Comparison of ENCODE assay signal across 1 cellular context in the genomic region with DNA sequence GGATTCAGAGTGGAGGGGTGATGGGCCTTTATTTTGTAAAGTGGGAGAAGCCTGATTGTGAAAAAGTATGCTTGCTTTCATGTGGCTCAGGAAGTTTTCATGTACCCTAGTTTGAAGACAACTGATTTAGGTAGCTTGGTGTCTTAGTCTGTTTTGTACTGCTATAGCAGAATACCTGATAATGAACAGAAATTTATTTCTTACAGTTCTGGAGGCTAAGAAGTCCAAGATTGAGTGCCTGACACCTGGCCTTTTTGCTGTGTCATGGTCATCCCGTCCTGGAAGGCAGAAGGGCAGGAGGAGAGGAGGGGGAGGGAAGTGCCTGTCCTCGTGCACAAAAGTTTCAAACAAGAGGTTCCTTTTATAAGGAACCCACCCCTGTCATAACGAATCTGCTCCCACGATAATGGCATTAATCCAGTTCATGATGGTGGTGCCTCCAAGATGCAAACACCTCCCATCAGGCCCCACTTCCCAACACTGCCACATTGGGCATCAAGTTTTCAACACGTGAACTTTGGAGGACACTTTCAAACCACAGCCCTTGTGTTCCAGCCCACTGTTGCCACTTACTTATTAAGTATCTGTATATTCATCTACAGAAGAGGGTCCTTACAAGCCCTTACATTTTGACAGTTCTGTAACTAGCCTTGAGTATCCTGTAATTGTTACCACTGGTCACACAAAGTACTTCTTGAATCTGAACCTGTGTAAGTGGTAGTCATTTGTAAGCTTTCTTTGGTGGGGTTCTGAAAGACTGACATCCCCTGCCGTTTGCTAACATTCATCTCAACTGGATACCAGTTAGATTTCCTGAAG.
TF ChIP-seq lines count a peak whose summit lies in the region.

No MANE protein-coding gene starts in this region.

TF ChIP-seq in K562, 482 proteins besides CTCF, POLR2A, EP300 and RAD21 (continued from another document and continues in another):
- TF ChIP-seq, protein P1, sequence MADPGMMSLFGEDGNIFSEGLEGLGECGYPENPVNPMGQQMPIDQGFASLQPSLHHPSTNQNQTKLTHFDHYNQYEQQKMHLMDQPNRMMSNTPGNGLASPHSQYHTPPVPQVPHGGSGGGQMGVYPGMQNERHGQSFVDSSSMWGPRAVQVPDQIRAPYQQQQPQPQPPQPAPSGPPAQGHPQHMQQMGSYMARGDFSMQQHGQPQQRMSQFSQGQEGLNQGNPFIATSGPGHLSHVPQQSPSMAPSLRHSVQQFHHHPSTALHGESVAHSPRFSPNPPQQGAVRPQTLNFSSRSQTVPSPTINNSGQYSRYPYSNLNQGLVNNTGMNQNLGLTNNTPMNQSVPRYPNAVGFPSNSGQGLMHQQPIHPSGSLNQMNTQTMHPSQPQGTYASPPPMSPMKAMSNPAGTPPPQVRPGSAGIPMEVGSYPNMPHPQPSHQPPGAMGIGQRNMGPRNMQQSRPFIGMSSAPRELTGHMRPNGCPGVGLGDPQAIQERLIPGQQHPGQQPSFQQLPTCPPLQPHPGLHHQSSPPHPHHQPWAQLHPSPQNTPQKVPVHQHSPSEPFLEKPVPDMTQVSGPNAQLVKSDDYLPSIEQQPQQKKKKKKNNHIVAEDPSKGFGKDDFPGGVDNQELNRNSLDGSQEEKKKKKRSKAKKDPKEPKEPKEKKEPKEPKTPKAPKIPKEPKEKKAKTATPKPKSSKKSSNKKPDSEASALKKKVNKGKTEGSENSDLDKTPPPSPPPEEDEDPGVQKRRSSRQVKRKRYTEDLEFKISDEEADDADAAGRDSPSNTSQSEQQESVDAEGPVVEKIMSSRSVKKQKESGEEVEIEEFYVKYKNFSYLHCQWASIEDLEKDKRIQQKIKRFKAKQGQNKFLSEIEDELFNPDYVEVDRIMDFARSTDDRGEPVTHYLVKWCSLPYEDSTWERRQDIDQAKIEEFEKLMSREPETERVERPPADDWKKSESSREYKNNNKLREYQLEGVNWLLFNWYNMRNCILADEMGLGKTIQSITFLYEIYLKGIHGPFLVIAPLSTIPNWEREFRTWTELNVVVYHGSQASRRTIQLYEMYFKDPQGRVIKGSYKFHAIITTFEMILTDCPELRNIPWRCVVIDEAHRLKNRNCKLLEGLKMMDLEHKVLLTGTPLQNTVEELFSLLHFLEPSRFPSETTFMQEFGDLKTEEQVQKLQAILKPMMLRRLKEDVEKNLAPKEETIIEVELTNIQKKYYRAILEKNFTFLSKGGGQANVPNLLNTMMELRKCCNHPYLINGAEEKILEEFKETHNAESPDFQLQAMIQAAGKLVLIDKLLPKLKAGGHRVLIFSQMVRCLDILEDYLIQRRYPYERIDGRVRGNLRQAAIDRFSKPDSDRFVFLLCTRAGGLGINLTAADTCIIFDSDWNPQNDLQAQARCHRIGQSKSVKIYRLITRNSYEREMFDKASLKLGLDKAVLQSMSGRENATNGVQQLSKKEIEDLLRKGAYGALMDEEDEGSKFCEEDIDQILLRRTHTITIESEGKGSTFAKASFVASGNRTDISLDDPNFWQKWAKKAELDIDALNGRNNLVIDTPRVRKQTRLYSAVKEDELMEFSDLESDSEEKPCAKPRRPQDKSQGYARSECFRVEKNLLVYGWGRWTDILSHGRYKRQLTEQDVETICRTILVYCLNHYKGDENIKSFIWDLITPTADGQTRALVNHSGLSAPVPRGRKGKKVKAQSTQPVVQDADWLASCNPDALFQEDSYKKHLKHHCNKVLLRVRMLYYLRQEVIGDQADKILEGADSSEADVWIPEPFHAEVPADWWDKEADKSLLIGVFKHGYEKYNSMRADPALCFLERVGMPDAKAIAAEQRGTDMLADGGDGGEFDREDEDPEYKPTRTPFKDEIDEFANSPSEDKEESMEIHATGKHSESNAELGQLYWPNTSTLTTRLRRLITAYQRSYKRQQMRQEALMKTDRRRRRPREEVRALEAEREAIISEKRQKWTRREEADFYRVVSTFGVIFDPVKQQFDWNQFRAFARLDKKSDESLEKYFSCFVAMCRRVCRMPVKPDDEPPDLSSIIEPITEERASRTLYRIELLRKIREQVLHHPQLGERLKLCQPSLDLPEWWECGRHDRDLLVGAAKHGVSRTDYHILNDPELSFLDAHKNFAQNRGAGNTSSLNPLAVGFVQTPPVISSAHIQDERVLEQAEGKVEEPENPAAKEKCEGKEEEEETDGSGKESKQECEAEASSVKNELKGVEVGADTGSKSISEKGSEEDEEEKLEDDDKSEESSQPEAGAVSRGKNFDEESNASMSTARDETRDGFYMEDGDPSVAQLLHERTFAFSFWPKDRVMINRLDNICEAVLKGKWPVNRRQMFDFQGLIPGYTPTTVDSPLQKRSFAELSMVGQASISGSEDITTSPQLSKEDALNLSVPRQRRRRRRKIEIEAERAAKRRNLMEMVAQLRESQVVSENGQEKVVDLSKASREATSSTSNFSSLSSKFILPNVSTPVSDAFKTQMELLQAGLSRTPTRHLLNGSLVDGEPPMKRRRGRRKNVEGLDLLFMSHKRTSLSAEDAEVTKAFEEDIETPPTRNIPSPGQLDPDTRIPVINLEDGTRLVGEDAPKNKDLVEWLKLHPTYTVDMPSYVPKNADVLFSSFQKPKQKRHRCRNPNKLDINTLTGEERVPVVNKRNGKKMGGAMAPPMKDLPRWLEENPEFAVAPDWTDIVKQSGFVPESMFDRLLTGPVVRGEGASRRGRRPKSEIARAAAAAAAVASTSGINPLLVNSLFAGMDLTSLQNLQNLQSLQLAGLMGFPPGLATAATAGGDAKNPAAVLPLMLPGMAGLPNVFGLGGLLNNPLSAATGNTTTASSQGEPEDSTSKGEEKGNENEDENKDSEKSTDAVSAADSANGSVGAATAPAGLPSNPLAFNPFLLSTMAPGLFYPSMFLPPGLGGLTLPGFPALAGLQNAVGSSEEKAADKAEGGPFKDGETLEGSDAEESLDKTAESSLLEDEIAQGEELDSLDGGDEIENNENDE (IDR thresholded peaks at IDR 0.05; ENCODE audit: low read depth, low read length): no peak
- TF ChIP-seq, protein P2, sequence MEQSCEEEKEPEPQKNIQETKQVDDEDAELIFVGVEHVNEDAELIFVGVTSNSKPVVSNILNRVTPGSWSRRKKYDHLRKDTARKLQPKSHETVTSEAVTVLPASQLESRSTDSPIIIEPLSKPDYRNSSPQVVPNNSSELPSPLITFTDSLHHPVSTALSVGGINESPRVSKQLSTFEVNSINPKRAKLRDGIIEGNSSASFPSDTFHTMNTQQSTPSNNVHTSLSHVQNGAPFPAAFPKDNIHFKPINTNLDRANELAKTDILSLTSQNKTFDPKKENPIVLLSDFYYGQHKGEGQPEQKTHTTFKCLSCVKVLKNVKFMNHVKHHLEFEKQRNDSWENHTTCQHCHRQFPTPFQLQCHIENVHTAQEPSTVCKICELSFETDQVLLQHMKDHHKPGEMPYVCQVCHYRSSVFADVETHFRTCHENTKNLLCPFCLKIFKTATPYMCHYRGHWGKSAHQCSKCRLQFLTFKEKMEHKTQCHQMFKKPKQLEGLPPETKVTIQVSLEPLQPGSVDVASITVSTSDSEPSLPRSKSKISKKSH (CRISPR knock-in tag; IDR thresholded peaks at IDR 0.05): no peak
- TF ChIP-seq NR2C1 (IDR thresholded peaks at IDR 0.05) (peak; percentile 38; the same call in 1 of the 2 replicates), NR2C1 (tag; IDR thresholded peaks at IDR 0.05) (no peak), ZEB2 (IDR thresholded peaks at IDR 0.05) (peak; percentile 64; the same call in 1 of the 2 replicates), TBL1XR1 (IDR thresholded peaks at IDR 0.05; ENCODE audit: low read length in 2 of 2) (no peak), HLTF (IDR thresholded peaks at IDR 0.05) (no peak), ZNF586 (CRISPR knock-in tag; conservative IDR thresholded peaks at IDR 0.05) (no peak), ZNF717 (CRISPR knock-in tag; IDR thresholded peaks at IDR 0.05) (no peak), CTBP1 (IDR thresholded peaks at IDR 0.05; ENCODE audit: borderline replicate concordance) (peak; percentile 79), BRD9 (IDR thresholded peaks at IDR 0.05; ENCODE audit: low read depth, partially characterized antibody) (peak; percentile 57), MYC (IDR thresholded peaks at IDR 0.05; ENCODE audit: low read depth, low read length) (peak; percentile 82), MYC (CRISPR knock-in tag; IDR thresholded peaks at IDR 0.05; ENCODE audit: borderline replicate concordance, low read depth) (no peak), CXXC5 (CRISPR knock-in tag; IDR thresholded peaks at IDR 0.05) (peak; percentile 45), JUND (IDR thresholded peaks at IDR 0.05; ENCODE audit: borderline replicate concordance, low read depth, low read length) (peak; percentile 59; the same call in 1 of the 2 replicates), JUND (tag; IDR thresholded peaks at IDR 0.05; ENCODE audit: borderline replicate concordance, low read depth, low read length) (peak; percentile 62; the same call in 1 of the 3 replicates), GATA2 (CRISPR knock-in tag; IDR thresholded peaks at IDR 0.05) (no peak), CBFA2T3 (IDR thresholded peaks at IDR 0.05) (peak; percentile 64), NEUROD1 (IDR thresholded peaks at IDR 0.05; ENCODE audit: borderline replicate concordance, low read depth, low read length, partially characterized antibody) (no peak), XRCC3 (IDR thresholded peaks at IDR 0.05) (no peak), RBBP5 (IDR thresholded peaks at IDR 0.05; ENCODE audit: borderline replicate concordance, insufficient read depth, low read length, poor library complexity, severe bottlenecking) (no peak), HDAC1 (IDR thresholded peaks at IDR 0.05) (peak in 1 of 2 experiments; percentile 78; a peak in 2 of 4 replicates), RBFOX2 (IDR thresholded peaks at IDR 0.05; ENCODE audit: low read depth, low read length) (no peak), GTF2E2 (tag; IDR thresholded peaks at IDR 0.05) (no peak), MBD2 (IDR thresholded peaks at IDR 0.05; ENCODE audit: borderline replicate concordance, low read depth) (no peak), GABPA (tag; conservative IDR thresholded peaks at IDR 0.05; ENCODE audit: low read depth) (no peak), KLF10 (CRISPR knock-in tag; IDR thresholded peaks at IDR 0.05) (no peak), GTF2A2 (tag; IDR thresholded peaks at IDR 0.05) (no peak), ETV1 (tag; conservative IDR thresholded peaks at IDR 0.05; ENCODE audit: low read depth) (peak; percentile 40; the same call in 1 of the 2 replicates), SP1 (CRISPR knock-in tag; IDR thresholded peaks at IDR 0.05) (no peak), RB1 (IDR thresholded peaks at IDR 0.05; ENCODE audit: low read depth) (peak; percentile 36; the same call in 1 of the 2 replicates), CBFA2T2 (conservative IDR thresholded peaks at IDR 0.05) (peak; percentile 57)
- TF ChIP-seq, protein P3, sequence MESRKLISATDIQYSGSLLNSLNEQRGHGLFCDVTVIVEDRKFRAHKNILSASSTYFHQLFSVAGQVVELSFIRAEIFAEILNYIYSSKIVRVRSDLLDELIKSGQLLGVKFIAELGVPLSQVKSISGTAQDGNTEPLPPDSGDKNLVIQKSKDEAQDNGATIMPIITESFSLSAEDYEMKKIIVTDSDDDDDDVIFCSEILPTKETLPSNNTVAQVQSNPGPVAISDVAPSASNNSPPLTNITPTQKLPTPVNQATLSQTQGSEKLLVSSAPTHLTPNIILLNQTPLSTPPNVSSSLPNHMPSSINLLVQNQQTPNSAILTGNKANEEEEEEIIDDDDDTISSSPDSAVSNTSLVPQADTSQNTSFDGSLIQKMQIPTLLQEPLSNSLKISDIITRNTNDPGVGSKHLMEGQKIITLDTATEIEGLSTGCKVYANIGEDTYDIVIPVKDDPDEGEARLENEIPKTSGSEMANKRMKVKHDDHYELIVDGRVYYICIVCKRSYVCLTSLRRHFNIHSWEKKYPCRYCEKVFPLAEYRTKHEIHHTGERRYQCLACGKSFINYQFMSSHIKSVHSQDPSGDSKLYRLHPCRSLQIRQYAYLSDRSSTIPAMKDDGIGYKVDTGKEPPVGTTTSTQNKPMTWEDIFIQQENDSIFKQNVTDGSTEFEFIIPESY (CRISPR knock-in tag; IDR thresholded peaks at IDR 0.05): no peak
- TF ChIP-seq, protein P4, sequence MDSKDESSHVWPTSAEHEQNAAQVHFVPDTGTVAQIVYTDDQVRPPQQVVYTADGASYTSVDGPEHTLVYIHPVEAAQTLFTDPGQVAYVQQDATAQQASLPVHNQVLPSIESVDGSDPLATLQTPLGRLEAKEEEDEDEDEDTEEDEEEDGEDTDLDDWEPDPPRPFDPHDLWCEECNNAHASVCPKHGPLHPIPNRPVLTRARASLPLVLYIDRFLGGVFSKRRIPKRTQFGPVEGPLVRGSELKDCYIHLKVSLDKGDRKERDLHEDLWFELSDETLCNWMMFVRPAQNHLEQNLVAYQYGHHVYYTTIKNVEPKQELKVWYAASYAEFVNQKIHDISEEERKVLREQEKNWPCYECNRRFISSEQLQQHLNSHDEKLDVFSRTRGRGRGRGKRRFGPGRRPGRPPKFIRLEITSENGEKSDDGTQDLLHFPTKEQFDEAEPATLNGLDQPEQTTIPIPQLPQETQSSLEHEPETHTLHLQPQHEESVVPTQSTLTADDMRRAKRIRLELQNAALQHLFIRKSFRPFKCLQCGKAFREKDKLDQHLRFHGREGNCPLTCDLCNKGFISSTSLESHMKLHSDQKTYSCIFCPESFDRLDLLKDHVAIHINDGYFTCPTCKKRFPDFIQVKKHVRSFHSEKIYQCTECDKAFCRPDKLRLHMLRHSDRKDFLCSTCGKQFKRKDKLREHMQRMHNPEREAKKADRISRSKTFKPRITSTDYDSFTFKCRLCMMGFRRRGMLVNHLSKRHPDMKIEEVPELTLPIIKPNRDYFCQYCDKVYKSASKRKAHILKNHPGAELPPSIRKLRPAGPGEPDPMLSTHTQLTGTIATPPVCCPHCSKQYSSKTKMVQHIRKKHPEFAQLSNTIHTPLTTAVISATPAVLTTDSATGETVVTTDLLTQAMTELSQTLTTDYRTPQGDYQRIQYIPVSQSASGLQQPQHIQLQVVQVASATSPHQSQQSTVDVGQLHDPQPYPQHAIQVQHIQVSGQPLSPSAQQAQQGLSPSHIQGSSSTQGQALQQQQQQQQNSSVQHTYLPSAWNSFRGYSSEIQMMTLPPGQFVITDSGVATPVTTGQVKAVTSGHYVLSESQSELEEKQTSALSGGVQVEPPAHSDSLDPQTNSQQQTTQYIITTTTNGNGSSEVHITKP (IDR thresholded peaks at IDR 0.05; ENCODE audit: partially characterized antibody): peak; percentile 3
- TF ChIP-seq, protein P5, sequence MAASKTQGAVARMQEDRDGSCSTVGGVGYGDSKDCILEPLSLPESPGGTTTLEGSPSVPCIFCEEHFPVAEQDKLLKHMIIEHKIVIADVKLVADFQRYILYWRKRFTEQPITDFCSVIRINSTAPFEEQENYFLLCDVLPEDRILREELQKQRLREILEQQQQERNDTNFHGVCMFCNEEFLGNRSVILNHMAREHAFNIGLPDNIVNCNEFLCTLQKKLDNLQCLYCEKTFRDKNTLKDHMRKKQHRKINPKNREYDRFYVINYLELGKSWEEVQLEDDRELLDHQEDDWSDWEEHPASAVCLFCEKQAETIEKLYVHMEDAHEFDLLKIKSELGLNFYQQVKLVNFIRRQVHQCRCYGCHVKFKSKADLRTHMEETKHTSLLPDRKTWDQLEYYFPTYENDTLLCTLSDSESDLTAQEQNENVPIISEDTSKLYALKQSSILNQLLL (CRISPR knock-in tag; IDR thresholded peaks at IDR 0.05; ENCODE audit: borderline replicate concordance): no peak
- TF ChIP-seq, protein P6, sequence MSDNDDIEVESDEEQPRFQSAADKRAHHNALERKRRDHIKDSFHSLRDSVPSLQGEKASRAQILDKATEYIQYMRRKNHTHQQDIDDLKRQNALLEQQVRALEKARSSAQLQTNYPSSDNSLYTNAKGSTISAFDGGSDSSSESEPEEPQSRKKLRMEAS (CRISPR knock-in tag; IDR thresholded peaks at IDR 0.05): no peak
